In the genomic region with DNA sequence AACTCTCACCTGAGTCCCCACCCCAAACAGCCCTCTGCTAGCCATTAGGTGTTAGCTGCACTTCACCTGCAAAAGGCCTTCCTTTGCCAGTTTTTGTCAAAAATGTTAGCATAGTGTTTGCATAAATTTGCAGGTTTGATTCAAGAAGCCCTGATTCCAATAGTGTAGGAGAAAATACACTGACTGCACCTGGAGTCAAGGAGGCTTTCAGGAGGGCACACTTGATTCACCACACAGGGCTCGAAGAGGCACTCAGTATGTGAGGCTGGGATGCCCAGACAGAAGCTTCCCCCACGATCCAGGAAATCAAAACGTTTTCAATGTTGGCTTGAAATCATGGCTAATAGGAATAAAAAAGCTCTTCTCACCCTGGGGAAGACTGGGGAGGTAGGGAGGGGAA, we compare ENCODE assay signal across 19 cellular contexts. TPM values are rescaled to one million over a fixed set of nuclear protein-coding genes. Genes with fewer than 3 reads are reported as not detected.
DNase-seq lines count a peak whose midpoint lies in the region; ATAC-seq and TF ChIP-seq lines count a peak whose summit lies in the region.
"Had no signal": no experiment of that assay in that cellular context is flagged by ENCODE, and none has a peak within 500 bp of the region (broad histone marks: within the 10 kb centered on the region; RNA-seq: fewer than 3 reads in every experiment).

No MANE protein-coding gene starts in this region.

- H3K4me3 ChIP-seq in right atrium auricular region, result no peak overlapping the region
- no peak overlapping the region for H3K4me3 ChIP-seq in esophagus muscularis mucosa
- H3K4me3 ChIP-seq in vagina, result no peak overlapping the region
- H3K4me3 ChIP-seq in A673 (ENCODE audit: low read depth, low read length, poor library complexity, severe bottlenecking), result no peak overlapping the region
- H3K4me3 ChIP-seq: GM12878 had no signal

- TF ChIP-seq POLR2A in esophagus muscularis mucosa (IDR thresholded peaks at IDR 0.05; ENCODE audit: low read depth) (no peak), vagina (IDR thresholded peaks at IDR 0.05) (no peak)

- H3K27me3 ChIP-seq in right atrium auricular region, result no peaks in the 10 kb centered on the region
- no peaks in the 10 kb centered on the region for H3K27me3 ChIP-seq in esophagus muscularis mucosa
- H3K27me3 ChIP-seq in vagina, result no peaks in the 10 kb centered on the region
- H3K27me3 ChIP-seq in A673 (replicated peaks; ENCODE audit: insufficient read depth, low read depth, low read length, poor library complexity), result no peaks in the 10 kb centered on the region

- in situ Hi-C loops in GM13977 (cut with MboI; ENCODE audit: low pct_unique_long_range_greater_than_20kb, low sequenced_read_pairs, unreplicated experiment), result no loop called here

- no TSS peak for BruUV-seq in A673 (replicated peaks; lab: Mats Ljungman, UMichigan)

- H3K9me3 ChIP-seq in right atrium auricular region (no peaks in the 10 kb centered on the region), esophagus muscularis mucosa (no peaks in the 10 kb centered on the region), vagina (no peaks in the 10 kb centered on the region), A673 (ENCODE audit: low read depth, low read length, poor library complexity, severe bottlenecking) (no peaks in the 10 kb centered on the region)

- DNase-seq in right atrium auricular region (ENCODE audit: low spot score) (no peak), Right ventricle myocardium inferior (ENCODE audit: missing footprints) (no peak), GM13977 (ENCODE audit: low spot score) (peak; percentile 1), esophagus muscularis mucosa (ENCODE audit: extremely low spot score) (peak; percentile 70), vagina (ENCODE audit: extremely low spot score in 2 of 2) (peak; percentile 9 to 65), A673 (ENCODE audit: low spot score) (no peak)
- DNase-seq in stimulated activated CD4-positive, alpha-beta T cell treated with anti-CD3 and anti-CD28 coated beads, Interleukin-2, amount 100 ng/mL, for 24 hours, result no peak
- DNase-seq: ACHN; CD4-positive, alpha-beta T cell; DMS153; DND-41; EL; GOT3; H7; HFFc6 had no signal

- POLR2A ChIA-PET in A673 (lab: Charles Lee; ENCODE audit: low non-redundant PET), result no interaction called here

- intact Hi-C loops in Right ventricle myocardium inferior (cut with DNase I) (no loop called here), esophagus muscularis mucosa (cut with DNase I) (no loop called here), vagina (cut with DNase I) (no loop called here), A673 (cut with micrococcal nuclease; ENCODE audit: unreplicated experiment) (no loop called here)

- TF ChIP-seq CTCF in right atrium auricular region (IDR thresholded peaks at IDR 0.05) (no peak), GM13977 (IDR thresholded peaks at IDR 0.05; ENCODE audit: extremely low read depth, insufficient read depth, missing control alignments) (no peak), esophagus muscularis mucosa (IDR thresholded peaks at IDR 0.05) (no peak), vagina (IDR thresholded peaks at IDR 0.05) (no peak), A673 (conservative IDR thresholded peaks at IDR 0.05; ENCODE audit: low read depth, low read length) (no peak)

- ATAC-seq in Right ventricle myocardium inferior, result no peak
- ATAC-seq: GM12878, HCT116 had no signal

- H3K4me1 ChIP-seq in right atrium auricular region (peaks cover 0 to 57% of the 10 kb centered on the region in 2 donors), esophagus muscularis mucosa (peaks cover 0 to 15% (median 0%) of the 10 kb centered on the region in 4 donors), vagina (no peaks in the 10 kb centered on the region), A673 (ENCODE audit: insufficient read depth, low read length, poor library complexity, severe bottlenecking) (peaks cover 6% of the 10 kb centered on the region)

- 74% methylated on average over 3 of the region's 3 CpGs for WGBS in esophagus muscularis mucosa

- peak overlapping the region; percentile 40 to 64 for H3K27ac ChIP-seq in right atrium auricular region
- no peak overlapping the region for H3K27ac ChIP-seq in esophagus muscularis mucosa (replicated peaks in 1 of 4)
- no peak overlapping the region for H3K27ac ChIP-seq in vagina
- H3K27ac ChIP-seq in A673 (ENCODE audit: low read depth, low read length, poor library complexity, severe bottlenecking), result no peak overlapping the region
- H3K27ac ChIP-seq: C4-2B, HL-60 had no signal

- no peak for TF ChIP-seq EP300 in esophagus muscularis mucosa (IDR thresholded peaks at IDR 0.05)

- CTCF ChIA-PET in A673 (lab: Charles Lee), result no interaction called here

- no peaks in the 10 kb centered on the region for H3K36me3 ChIP-seq in right atrium auricular region
- no peaks in the 10 kb centered on the region for H3K36me3 ChIP-seq in esophagus muscularis mucosa
- no peaks in the 10 kb centered on the region for H3K36me3 ChIP-seq in vagina
- H3K36me3 ChIP-seq in A673 (ENCODE audit: insufficient read depth, low read length, poor library complexity, severe bottlenecking), result no peaks in the 10 kb centered on the region

RNA-seq across cellular contexts. Expression of gene DDX11, which starts 40.5 kb away (rescaled TPM):
- total RNA-seq in right atrium auricular region (1 to 10 TPM; 1.1 to 5.3 TPM), Right ventricle myocardium inferior (6.5 TPM), esophagus muscularis mucosa (10 to 100 TPM in 3 of 4 donors, 1 to 10 TPM in 1; 5.9 to 18.7 (median 12.7) TPM), vagina (35.4 TPM), A673 (2021) (188 and 196 TPM in 2 replicates)

Comparison
In these comparisons a context has a peak if more than half of its experiments do, and no peak if none do; other contexts are left out.
1. DNase-seq: peak in GM13977 (single experiment), esophagus muscularis mucosa (single experiment) and vagina (2 of 2); none in right atrium auricular region (single experiment), Right ventricle myocardium inferior (single experiment), stimulated activated CD4-positive, alpha-beta T cell treated with anti-CD3 and anti-CD28 coated beads, Interleukin-2, amount 100 ng/mL, for 24 hours (0 of 2) and A673 (single experiment).
2. H3K27ac ChIP-seq: peak in right atrium auricular region (2 of 2); none in esophagus muscularis mucosa (0 of 4), vagina (single experiment) and A673 (single experiment).